9 cellular contexts compared by ENCODE assay signal in genomic region chr19:2240881-2241760, GRCh38. TPM values are rescaled to one million over a fixed set of nuclear protein-coding genes. Genes with fewer than 3 reads are reported as not detected.
A peak's percentile ranks its signal among the peaks of the same experiment; 100 is the strongest.
DNase-seq lines count a peak whose midpoint lies in the region; ATAC-seq and TF ChIP-seq lines count a peak whose summit lies in the region.
"Had no signal": no experiment of that assay in that cellular context is flagged by ENCODE, and none has a peak within 500 bp of the region (broad histone marks: within the 10 kb centered on the region; RNA-seq: fewer than 3 reads in every experiment).

No MANE protein-coding gene starts in this region.

- ATAC-seq in activated CD8-positive, alpha-beta memory T cell treated with anti-CD3 and anti-CD28 coated beads, Interleukin-2, amount 10 ng/mL, durations not matched to agents 7 days and 5 days = no peak
- ATAC-seq in lung (ENCODE audit: insufficient read depth, low FRiP score) (no peak), HG03039 (IDR thresholded peaks at IDR 0.05; ENCODE audit: unreplicated experiment) (no peak)

- no peaks in the 10 kb centered on the region for H3K9me3 ChIP-seq in lung (ENCODE audit: control insufficient read depth in 2 of 2, insufficient read depth in 1 of 2, low read length in 1 of 2)
- H3K9me3 ChIP-seq in thymus (ENCODE audit: control insufficient read depth) = no peaks in the 10 kb centered on the region

- no peak for TF ChIP-seq CTCF in brain (conservative IDR thresholded peaks at IDR 0.05)
- no peak for TF ChIP-seq CTCF in lung (IDR thresholded peaks at IDR 0.05; ENCODE audit: control extremely low read depth, extremely low read depth)

- H3K27ac Mint-ChIP-seq in activated CD8-positive, alpha-beta memory T cell treated with anti-CD3 and anti-CD28 coated beads, Interleukin-2, amount 10 ng/mL, durations not matched to agents 7 days and 5 days = peak overlapping the region; percentile 96
- peak overlapping the region; percentile 68 to 100 (median 96) for H3K27ac Mint-ChIP-seq in brain

- H3K27ac ChIP-seq in lung (ENCODE audit: low read depth in 1 of 2, low read length in 1 of 2) = peak overlapping the region in 1 of 2 donors; percentile 78
- H3K27ac ChIP-seq in thymus (ENCODE audit: low read depth) = peak overlapping the region; percentile 20

- H3K4me1 ChIP-seq in lung (ENCODE audit: control insufficient read depth in 2 of 2, insufficient read depth in 2 of 2, low read length in 2 of 2) (peaks cover 21 to 31% of the 10 kb centered on the region in 2 donors), thymus (ENCODE audit: control insufficient read depth, insufficient read depth, low read length) (peaks cover 34% of the 10 kb centered on the region)

- H3K4me3 ChIP-seq in lung (no peak overlapping the region), thymus (ENCODE audit: low read length) (no peak overlapping the region)

- no peak for DNase-seq in activated CD8-positive, alpha-beta memory T cell treated with anti-CD3 and anti-CD28 coated beads, Interleukin-2, amount 10 ng/mL, durations not matched to agents 7 days and 5 days
- DNase-seq in activated CD8-positive, alpha-beta memory T cell treated with anti-CD3 and anti-CD28 coated beads, Interleukin-2, amount 50 U/mL, for 4 hours = no peak
- DNase-seq in lung (ENCODE audit: low spot score) (peak; percentile 46), GF-D8 (lab: John Stamatoyannopoulos, UW) (no peak), DMS53 treated with DMSO at 0.1 percent for 48 hours (lab: John Stamatoyannopoulos, UW; ENCODE audit: unreplicated experiment) (no peak)
- DNase-seq: NCI-H748 treated with DMSO at 0.1 percent for 48 hours had no signal

- no peaks in the 10 kb centered on the region for H3K27me3 Mint-ChIP-seq in activated CD8-positive, alpha-beta memory T cell treated with anti-CD3 and anti-CD28 coated beads, Interleukin-2, amount 10 ng/mL, durations not matched to agents 7 days and 5 days
- H3K27me3 Mint-ChIP-seq in brain = peaks cover 20% of the 10 kb centered on the region

- H3K27me3 ChIP-seq in lung (ENCODE audit: control insufficient read depth, insufficient read depth) = no peaks in the 10 kb centered on the region
- no peaks in the 10 kb centered on the region for H3K27me3 ChIP-seq in thymus (ENCODE audit: control insufficient read depth, insufficient read depth)

- no peaks in the 10 kb centered on the region for H3K9me3 Mint-ChIP-seq in activated CD8-positive, alpha-beta memory T cell treated with anti-CD3 and anti-CD28 coated beads, Interleukin-2, amount 10 ng/mL, durations not matched to agents 7 days and 5 days (ENCODE audit: low read depth)
- peaks cover 0 to 15% (median 7%) of the 10 kb centered on the region in 5 experiments for H3K9me3 Mint-ChIP-seq in brain

- CTCF ChIA-PET in activated CD8-positive, alpha-beta memory T cell treated with anti-CD3 and anti-CD28 coated beads, Interleukin-2, amount 10 ng/mL, durations not matched to agents 7 days and 5 days (lab: Charles Lee) = interaction anchor here (0.8 to 5.9 kb wide), 7 partner anchors 11 to 151 kb away, joined by 3 to 68 read pairs (median 6); no protein-coding TSS in a partner anchor

- H3K36me3 Mint-ChIP-seq in activated CD8-positive, alpha-beta memory T cell treated with anti-CD3 and anti-CD28 coated beads, Interleukin-2, amount 10 ng/mL, durations not matched to agents 7 days and 5 days = peaks cover 53% of the 10 kb centered on the region
- peaks cover 52% of the 10 kb centered on the region for H3K36me3 Mint-ChIP-seq in brain

- 56 to 78% methylated on average over 41 of the region's 41 CpGs for WGBS in lung, 2 donors
- 86% methylated on average over 41 of the region's 41 CpGs for WGBS in thymus

- H3K36me3 ChIP-seq in lung (ENCODE audit: control insufficient read depth in 2 of 2, insufficient read depth in 2 of 2, low read length in 2 of 2) (peaks cover 17 to 33% of the 10 kb centered on the region in 2 donors), thymus (ENCODE audit: control insufficient read depth, insufficient read depth) (peaks cover 43% of the 10 kb centered on the region)

- H3K4me1 Mint-ChIP-seq in activated CD8-positive, alpha-beta memory T cell treated with anti-CD3 and anti-CD28 coated beads, Interleukin-2, amount 10 ng/mL, durations not matched to agents 7 days and 5 days = peaks cover 50% of the 10 kb centered on the region
- peaks cover 55% of the 10 kb centered on the region for H3K4me1 Mint-ChIP-seq in brain

- peak overlapping the region; percentile 93 for H3K4me3 Mint-ChIP-seq in activated CD8-positive, alpha-beta memory T cell treated with anti-CD3 and anti-CD28 coated beads, Interleukin-2, amount 10 ng/mL, durations not matched to agents 7 days and 5 days
- H3K4me3 Mint-ChIP-seq in brain = peak overlapping the region; percentile 89 to 98 (median 91)

RNA-seq across cellular contexts. Expression of gene SF3A2, which starts 4.5 kb away (rescaled TPM):
- total RNA-seq in activated CD8-positive, alpha-beta memory T cell treated with anti-CD3 and anti-CD28 coated beads, Interleukin-2, amount 10 ng/mL, durations not matched to agents 7 days and 5 days = 100 to 1,000 TPM; 167 to 178 TPM
- polyA plus RNA-seq in brain (ENCODE audit: insufficient read depth, low read depth, low replicate concordance) (300 TPM), lung (10 to 100 TPM; 37.2 to 58.5 TPM), thymus (51.1 TPM)
- total RNA-seq in lung = 100 to 1,000 TPM in 1 of 2 donors, 10 to 100 TPM in 1; 67.5 to 113 TPM

RNA-seq across cellular contexts. Expression of gene PLEKHJ1, which starts 5.0 kb away (rescaled TPM):
- total RNA-seq in activated CD8-positive, alpha-beta memory T cell treated with anti-CD3 and anti-CD28 coated beads, Interleukin-2, amount 10 ng/mL, durations not matched to agents 7 days and 5 days = 10 to 100 TPM; 78.3 to 80.8 TPM
- 124 TPM for polyA plus RNA-seq in brain (ENCODE audit: insufficient read depth, low read depth, low replicate concordance)
- total RNA-seq in lung = 10 to 100 TPM; 64.4 to 64.6 TPM
- polyA plus RNA-seq in lung = 10 to 100 TPM; 70.1 to 76.4 TPM
- polyA plus RNA-seq in thymus = 97.7 TPM

RNA-seq across cellular contexts. Expression of gene AMH, which starts 8.0 kb away (rescaled TPM):
- 1 to 10 TPM; 5.1 to 6.0 TPM for total RNA-seq in activated CD8-positive, alpha-beta memory T cell treated with anti-CD3 and anti-CD28 coated beads, Interleukin-2, amount 10 ng/mL, durations not matched to agents 7 days and 5 days
- polyA plus RNA-seq in brain (ENCODE audit: insufficient read depth, low read depth, low replicate concordance) (23.2 TPM), lung (1 to 10 TPM in 1 of 2 donors, under 1 TPM in 1; 0.73 to 1.4 TPM), thymus (2.2 TPM)
- 1 to 10 TPM; 2.1 to 3.5 TPM for total RNA-seq in lung

RNA-seq across cellular contexts. Expression of gene JSRP1, which starts 15.1 kb away (rescaled TPM):
- total RNA-seq in activated CD8-positive, alpha-beta memory T cell treated with anti-CD3 and anti-CD28 coated beads, Interleukin-2, amount 10 ng/mL, durations not matched to agents 7 days and 5 days = 1 to 10 TPM in 1 of 2 experiments, not detected in 1; 1.0 TPM
- polyA plus RNA-seq in brain (ENCODE audit: insufficient read depth, low read depth, low replicate concordance) = 5.7 TPM
- total RNA-seq in lung = 1 to 10 TPM in 1 of 2 donors, under 1 TPM in 1; 0.61 to 2.3 TPM
- polyA plus RNA-seq in lung = 1 to 10 TPM in 1 of 2 donors, under 1 TPM in 1; 0.69 to 1.1 TPM
- polyA plus RNA-seq in thymus = 1.3 TPM

RNA-seq across cellular contexts. Expression of gene PEAK3, which starts 40.9 kb away (rescaled TPM):
- under 1 TPM in 1 of 2 experiments, not detected in 1; 0.54 TPM for total RNA-seq in activated CD8-positive, alpha-beta memory T cell treated with anti-CD3 and anti-CD28 coated beads, Interleukin-2, amount 10 ng/mL, durations not matched to agents 7 days and 5 days
- polyA plus RNA-seq in brain (ENCODE audit: insufficient read depth, low read depth, low replicate concordance) = not detected
- total RNA-seq in lung = 1 to 10 TPM in 1 of 2 donors, under 1 TPM in 1; 0.31 to 6.7 TPM
- 1 to 10 TPM in 1 of 2 donors, under 1 TPM in 1; 0.81 to 7.4 TPM for polyA plus RNA-seq in lung
- polyA plus RNA-seq in thymus = 0.34 TPM
